In genomic region chr2:106306396-106306795, GRCh38 we compare ENCODE assay signal across 1 cellular context.
TF ChIP-seq lines count a peak whose summit lies in the region.

No MANE protein-coding gene starts in this region.

TF ChIP-seq in GM23338, 12 proteins besides CTCF, POLR2A, EP300 and RAD21 (continued from another document):
- TF ChIP-seq, protein P1, sequence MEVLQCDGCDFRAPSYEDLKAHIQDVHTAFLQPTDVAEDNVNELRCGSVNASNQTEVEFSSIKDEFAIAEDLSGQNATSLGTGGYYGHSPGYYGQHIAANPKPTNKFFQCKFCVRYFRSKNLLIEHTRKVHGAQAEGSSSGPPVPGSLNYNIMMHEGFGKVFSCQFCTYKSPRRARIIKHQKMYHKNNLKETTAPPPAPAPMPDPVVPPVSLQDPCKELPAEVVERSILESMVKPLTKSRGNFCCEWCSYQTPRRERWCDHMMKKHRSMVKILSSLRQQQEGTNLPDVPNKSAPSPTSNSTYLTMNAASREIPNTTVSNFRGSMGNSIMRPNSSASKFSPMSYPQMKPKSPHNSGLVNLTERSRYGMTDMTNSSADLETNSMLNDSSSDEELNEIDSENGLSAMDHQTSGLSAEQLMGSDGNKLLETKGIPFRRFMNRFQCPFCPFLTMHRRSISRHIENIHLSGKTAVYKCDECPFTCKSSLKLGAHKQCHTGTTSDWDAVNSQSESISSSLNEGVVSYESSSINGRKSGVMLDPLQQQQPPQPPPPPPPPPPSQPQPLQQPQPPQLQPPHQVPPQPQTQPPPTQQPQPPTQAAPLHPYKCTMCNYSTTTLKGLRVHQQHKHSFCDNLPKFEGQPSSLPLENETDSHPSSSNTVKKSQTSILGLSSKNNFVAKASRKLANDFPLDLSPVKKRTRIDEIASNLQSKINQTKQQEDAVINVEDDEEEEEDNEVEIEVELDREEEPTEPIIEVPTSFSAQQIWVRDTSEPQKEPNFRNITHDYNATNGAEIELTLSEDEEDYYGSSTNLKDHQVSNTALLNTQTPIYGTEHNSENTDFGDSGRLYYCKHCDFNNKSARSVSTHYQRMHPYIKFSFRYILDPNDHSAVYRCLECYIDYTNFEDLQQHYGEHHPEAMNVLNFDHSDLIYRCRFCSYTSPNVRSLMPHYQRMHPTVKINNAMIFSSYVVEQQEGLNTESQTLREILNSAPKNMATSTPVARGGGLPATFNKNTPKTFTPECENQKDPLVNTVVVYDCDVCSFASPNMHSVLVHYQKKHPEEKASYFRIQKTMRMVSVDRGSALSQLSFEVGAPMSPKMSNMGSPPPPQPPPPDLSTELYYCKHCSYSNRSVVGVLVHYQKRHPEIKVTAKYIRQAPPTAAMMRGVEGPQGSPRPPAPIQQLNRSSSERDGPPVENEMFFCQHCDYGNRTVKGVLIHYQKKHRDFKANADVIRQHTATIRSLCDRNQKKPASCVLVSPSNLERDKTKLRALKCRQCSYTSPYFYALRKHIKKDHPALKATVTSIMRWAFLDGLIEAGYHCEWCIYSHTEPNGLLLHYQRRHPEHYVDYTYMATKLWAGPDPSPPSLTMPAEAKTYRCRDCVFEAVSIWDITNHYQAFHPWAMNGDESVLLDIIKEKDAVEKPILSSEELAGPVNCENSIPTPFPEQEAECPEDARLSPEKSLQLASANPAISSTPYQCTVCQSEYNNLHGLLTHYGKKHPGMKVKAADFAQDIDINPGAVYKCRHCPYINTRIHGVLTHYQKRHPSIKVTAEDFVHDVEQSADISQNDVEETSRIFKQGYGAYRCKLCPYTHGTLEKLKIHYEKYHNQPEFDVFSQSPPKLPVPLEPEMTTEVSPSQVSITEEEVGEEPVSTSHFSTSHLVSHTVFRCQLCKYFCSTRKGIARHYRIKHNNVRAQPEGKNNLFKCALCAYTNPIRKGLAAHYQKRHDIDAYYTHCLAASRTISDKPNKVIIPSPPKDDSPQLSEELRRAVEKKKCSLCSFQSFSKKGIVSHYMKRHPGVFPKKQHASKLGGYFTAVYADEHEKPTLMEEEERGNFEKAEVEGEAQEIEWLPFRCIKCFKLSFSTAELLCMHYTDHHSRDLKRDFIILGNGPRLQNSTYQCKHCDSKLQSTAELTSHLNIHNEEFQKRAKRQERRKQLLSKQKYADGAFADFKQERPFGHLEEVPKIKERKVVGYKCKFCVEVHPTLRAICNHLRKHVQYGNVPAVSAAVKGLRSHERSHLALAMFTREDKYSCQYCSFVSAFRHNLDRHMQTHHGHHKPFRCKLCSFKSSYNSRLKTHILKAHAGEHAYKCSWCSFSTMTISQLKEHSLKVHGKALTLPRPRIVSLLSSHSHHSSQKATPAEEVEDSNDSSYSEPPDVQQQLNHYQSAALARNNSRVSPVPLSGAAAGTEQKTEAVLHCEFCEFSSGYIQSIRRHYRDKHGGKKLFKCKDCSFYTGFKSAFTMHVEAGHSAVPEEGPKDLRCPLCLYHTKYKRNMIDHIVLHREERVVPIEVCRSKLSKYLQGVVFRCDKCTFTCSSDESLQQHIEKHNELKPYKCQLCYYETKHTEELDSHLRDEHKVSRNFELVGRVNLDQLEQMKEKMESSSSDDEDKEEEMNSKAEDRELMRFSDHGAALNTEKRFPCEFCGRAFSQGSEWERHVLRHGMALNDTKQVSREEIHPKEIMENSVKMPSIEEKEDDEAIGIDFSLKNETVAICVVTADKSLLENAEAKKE (CRISPR knock-in tag; IDR thresholded peaks at IDR 0.05): no peak
- TF ChIP-seq CREB1 (CRISPR knock-in tag; IDR thresholded peaks at IDR 0.05; ENCODE audit: low read depth): no peak
